27 cellular contexts compared by ENCODE assay signal in genomic region chr10:63423489-63423888, GRCh38. TPM values are rescaled to one million over a fixed set of nuclear protein-coding genes. Genes with fewer than 3 reads are reported as not detected.
DNase-seq lines count a peak whose midpoint lies in the region; ATAC-seq, FAIRE-seq and TF ChIP-seq lines count a peak whose summit lies in the region.
"Had no signal": no experiment of that assay in that cellular context is flagged by ENCODE, and none has a peak within 500 bp of the region (broad histone marks: within the 10 kb centered on the region; RNA-seq: fewer than 3 reads in every experiment).

No MANE protein-coding gene starts in this region.

- intact Hi-C loops in CD4-positive, alpha-beta T cell (cut with DNase I, micrococcal nuclease), result no loop called here
- intact Hi-C loops in Panc1 (cut with micrococcal nuclease; ENCODE audit: unreplicated experiment) (no loop called here), heart right ventricle (cut with DNase I) (no loop called here), pancreas (cut with DNase I) (no loop called here)

- no peaks in the 10 kb centered on the region for H3K9me3 Mint-ChIP-seq in activated T-cell treated with anti-CD3 and anti-CD28 coated beads, Interleukin-2, amount 50 U/mL, for 24 hours
- H3K9me3 Mint-ChIP-seq in CD4-positive, alpha-beta T cell, result no peaks in the 10 kb centered on the region
- H3K9me3 Mint-ChIP-seq: activated CD4-positive, alpha-beta T cell treated with anti-CD3 and anti-CD28 coated beads, Interleukin-2, amount 10 ng/mL, durations not matched to agents 7 days and 5 days; activated naive CD4-positive, alpha-beta T cell treated with anti-CD3 and anti-CD28 coated beads for 36 hours; immature natural killer cell; stimulated activated naive CD8-positive, alpha-beta T cell treated with anti-CD3 and anti-CD28 coated beads, Interleukin-15, amount 100 ng/mL, for 72 hours had no signal

- POLR2A ChIA-PET in CD4-positive, alpha-beta T cell (lab: Charles Lee), result no interaction called here
- POLR2A ChIA-PET in Panc1 (lab: Charles Lee), result interaction anchor here (0.6 kb wide), 1 partner anchor 1354 kb away, joined by 6 read pairs; no protein-coding TSS in a partner anchor

- H3K4me3 ChIP-seq in Panc1 (ENCODE audit: low read depth in 2 of 2, low read length in 2 of 2), result no peak overlapping the region
- H3K4me3 ChIP-seq in heart right ventricle, result no peak overlapping the region
- no peak overlapping the region for H3K4me3 ChIP-seq in pancreas
- H3K4me3 ChIP-seq: dorsolateral prefrontal cortex, lung, uterus had no signal

- TSS peak; percentile 45 for BruUV-seq in Panc1 (replicated peaks; lab: Mats Ljungman, UMichigan)

- DNase-seq in activated T-cell treated with anti-CD3 and anti-CD28 coated beads, Interleukin-2, amount 50 U/mL, for 24 hours, result no peak
- DNase-seq in activated T-cell treated with anti-CD3 and anti-CD28 coated beads for 4 hours (no peak), Panc1 (ENCODE audit: low read depth, low spot score) (no peak), fibroblast of gingiva (ENCODE audit: low read depth) (peak; percentile 33), CD1c-positive myeloid dendritic cell (ENCODE audit: extremely low spot score) (no peak), heart right ventricle (no peak), pancreas (no peak)
- no peak for DNase-seq in CD4-positive, alpha-beta T cell
- DNase-seq: 8988T; activated CD4-positive, alpha-beta T cell treated with anti-CD3 and anti-CD28 coated beads, Interleukin-2, amount 10 ng/mL, durations not matched to agents 7 days and 5 days; activated naive CD4-positive, alpha-beta T cell treated with anti-CD3 and anti-CD28 coated beads for 36 hours; amygdala; brain microvascular endothelial cell; dorsolateral prefrontal cortex; HCEC 1CT; immature natural killer cell; Kasumi-1; left cardiac atrium; NCI-H1436 treated with DMSO at 0.1 percent for 48 hours; NCI-H226; SHP77 treated with DMSO at 0.1 percent for 48 hours; stimulated activated naive CD8-positive, alpha-beta T cell treated with anti-CD3 and anti-CD28 coated beads, Interleukin-15, amount 100 ng/mL, for 72 hours; T1000; uterus had no signal

- H3K4me1 ChIP-seq in Panc1 (ENCODE audit: control insufficient read depth, insufficient read depth, low read length), result no peaks in the 10 kb centered on the region
- H3K4me1 ChIP-seq in heart right ventricle, result peaks cover 0 to 58% (median 38%) of the 10 kb centered on the region in 9 donors
- H3K4me1 ChIP-seq in pancreas, result peaks cover 0 to under 1% (median 0%) of the 10 kb centered on the region in 3 donors
- H3K4me1 ChIP-seq: uterus had no signal

- no peak for TF ChIP-seq CTCF in CD4-positive, alpha-beta T cell (IDR thresholded peaks at IDR 0.05)
- TF ChIP-seq CTCF in Panc1 (IDR thresholded peaks at IDR 0.05) (no peak), heart right ventricle (IDR thresholded peaks at IDR 0.05) (no peak), pancreas (IDR thresholded peaks at IDR 0.05) (no peak)

- no peaks in the 10 kb centered on the region for H3K9me3 ChIP-seq in CD4-positive, alpha-beta T cell (ENCODE audit: control insufficient read depth, low read length)
- H3K9me3 ChIP-seq in Panc1 (ENCODE audit: control insufficient read depth, insufficient read depth, low read depth, low read length) (no peaks in the 10 kb centered on the region), heart right ventricle (no peaks in the 10 kb centered on the region), pancreas (no peaks in the 10 kb centered on the region)
- H3K9me3 ChIP-seq: uterus had no signal

- CTCF ChIA-PET in CD4-positive, alpha-beta T cell (lab: Charles Lee), result interaction anchor here (1.5 kb wide), 1 partner anchor 21 kb away, joined by 3 read pairs; no protein-coding TSS in a partner anchor
- CTCF ChIA-PET in Panc1 (lab: Charles Lee), result interaction anchor here (0.6 kb wide), 1 partner anchor 85 kb away, joined by 4 read pairs; no protein-coding TSS in a partner anchor

- H3K4me3 Mint-ChIP-seq in activated T-cell treated with anti-CD3 and anti-CD28 coated beads, Interleukin-2, amount 50 U/mL, for 24 hours, result no peak overlapping the region
- H3K4me3 Mint-ChIP-seq in CD4-positive, alpha-beta T cell, result no peak overlapping the region
- H3K4me3 Mint-ChIP-seq: activated CD4-positive, alpha-beta T cell treated with anti-CD3 and anti-CD28 coated beads, Interleukin-2, amount 10 ng/mL, durations not matched to agents 7 days and 5 days; activated naive CD4-positive, alpha-beta T cell treated with anti-CD3 and anti-CD28 coated beads for 36 hours; stimulated activated naive CD8-positive, alpha-beta T cell treated with anti-CD3 and anti-CD28 coated beads, Interleukin-15, amount 100 ng/mL, for 72 hours had no signal

- no peaks in the 10 kb centered on the region for H3K27me3 ChIP-seq in CD4-positive, alpha-beta T cell (ENCODE audit: control insufficient read depth, insufficient read depth, low read length)
- H3K27me3 ChIP-seq in Panc1 (ENCODE audit: control insufficient read depth, insufficient read depth, low read length) (no peaks in the 10 kb centered on the region), heart right ventricle (no peaks in the 10 kb centered on the region), pancreas (no peaks in the 10 kb centered on the region)
- H3K27me3 ChIP-seq: brain microvascular endothelial cell, dorsolateral prefrontal cortex, uterus had no signal

- H3K27ac ChIP-seq in CD4-positive, alpha-beta T cell (ENCODE audit: low read depth, low read length), result no peak overlapping the region
- H3K27ac ChIP-seq in Panc1 (ENCODE audit: low read length) (no peak overlapping the region), heart right ventricle (peak overlapping the region in 2 of 10 donors; percentile 2 to 24), pancreas (no peak overlapping the region)
- H3K27ac ChIP-seq: brain microvascular endothelial cell, dorsolateral prefrontal cortex, uterus had no signal

- H3K36me3 ChIP-seq in Panc1 (ENCODE audit: control insufficient read depth, insufficient read depth, low read length) (no peaks in the 10 kb centered on the region), heart right ventricle (no peaks in the 10 kb centered on the region), pancreas (no peaks in the 10 kb centered on the region)
- H3K36me3 ChIP-seq: brain microvascular endothelial cell, uterus had no signal

- no peak for ATAC-seq in CD4-positive, alpha-beta T cell (ENCODE audit: poor library complexity)
- ATAC-seq in Panc1 (no peak), heart right ventricle (no peak), pancreas (no peak)
- ATAC-seq: left cardiac atrium; stimulated activated naive CD8-positive, alpha-beta T cell treated with anti-CD3 and anti-CD28 coated beads, Interleukin-15, amount 100 ng/mL, for 72 hours had no signal

- in situ Hi-C loops in Panc1 (cut with HindIII; ENCODE audit: low pct_unique_long_range_greater_than_20kb, low sequenced_read_pairs), result no loop called here

- peak overlapping the region; percentile 60 for H3K27ac Mint-ChIP-seq in activated T-cell treated with anti-CD3 and anti-CD28 coated beads, Interleukin-2, amount 50 U/mL, for 24 hours
- H3K27ac Mint-ChIP-seq in CD4-positive, alpha-beta T cell, result peak overlapping the region; percentile 90
- H3K27ac Mint-ChIP-seq: activated CD4-positive, alpha-beta T cell treated with anti-CD3 and anti-CD28 coated beads, Interleukin-2, amount 10 ng/mL, durations not matched to agents 7 days and 5 days; activated naive CD4-positive, alpha-beta T cell treated with anti-CD3 and anti-CD28 coated beads for 36 hours; stimulated activated naive CD8-positive, alpha-beta T cell treated with anti-CD3 and anti-CD28 coated beads, Interleukin-15, amount 100 ng/mL, for 72 hours had no signal

- WGBS in heart right ventricle, 2 donors, result 29 to 50% methylated on average over 2 of the region's 2 CpGs
- WGBS in pancreas, 2 donors, result 86 to 90% methylated on average over 2 of the region's 2 CpGs

- H3K36me3 Mint-ChIP-seq in activated T-cell treated with anti-CD3 and anti-CD28 coated beads, Interleukin-2, amount 50 U/mL, for 24 hours (ENCODE audit: low read depth), result peaks cover 6% of the 10 kb centered on the region
- no peaks in the 10 kb centered on the region for H3K36me3 Mint-ChIP-seq in CD4-positive, alpha-beta T cell (ENCODE audit: low read depth)
- H3K36me3 Mint-ChIP-seq: immature natural killer cell had no signal

- H3K27me3 Mint-ChIP-seq in activated T-cell treated with anti-CD3 and anti-CD28 coated beads, Interleukin-2, amount 50 U/mL, for 24 hours, result no peaks in the 10 kb centered on the region
- H3K27me3 Mint-ChIP-seq in CD4-positive, alpha-beta T cell, result no peaks in the 10 kb centered on the region
- H3K27me3 Mint-ChIP-seq: activated CD4-positive, alpha-beta T cell treated with anti-CD3 and anti-CD28 coated beads, Interleukin-2, amount 10 ng/mL, durations not matched to agents 7 days and 5 days; stimulated activated naive CD8-positive, alpha-beta T cell treated with anti-CD3 and anti-CD28 coated beads, Interleukin-15, amount 100 ng/mL, for 72 hours had no signal

- peaks cover 40% of the 10 kb centered on the region for H3K4me1 Mint-ChIP-seq in activated T-cell treated with anti-CD3 and anti-CD28 coated beads, Interleukin-2, amount 50 U/mL, for 24 hours (ENCODE audit: low read depth)
- H3K4me1 Mint-ChIP-seq in CD4-positive, alpha-beta T cell (ENCODE audit: low read depth), result peaks cover 47% of the 10 kb centered on the region

- no peak for FAIRE-seq in pancreas (lab: Jason Lieb, UNC)
- FAIRE-seq: GM12892, RCC 7860 had no signal

RNA-seq across cellular contexts. Expression of gene JMJD1C, which starts 42.3 kb away (rescaled TPM):
- total RNA-seq in CD4-positive, alpha-beta T cell, result 100 to 1,000 TPM; 389 to 399 TPM
- total RNA-seq in Panc1 (2021; ENCODE audit: unreplicated experiment) (88.3 TPM), heart right ventricle (10 to 100 TPM; 30.9 to 51.9 (median 39.2) TPM), pancreas (10 to 100 TPM; 26.5 to 56.9 (median 37.2) TPM)
- polyA plus RNA-seq in Panc1 (2012; ENCODE audit: insufficient read length), result 28.9 TPM
- polyA plus RNA-seq in heart right ventricle (10 to 100 TPM; 14.4 to 70.4 TPM), pancreas (10 to 100 TPM; 25.6 to 39.9 TPM)
